ENCODE assay signal across 18 cellular contexts in the genomic region with DNA sequence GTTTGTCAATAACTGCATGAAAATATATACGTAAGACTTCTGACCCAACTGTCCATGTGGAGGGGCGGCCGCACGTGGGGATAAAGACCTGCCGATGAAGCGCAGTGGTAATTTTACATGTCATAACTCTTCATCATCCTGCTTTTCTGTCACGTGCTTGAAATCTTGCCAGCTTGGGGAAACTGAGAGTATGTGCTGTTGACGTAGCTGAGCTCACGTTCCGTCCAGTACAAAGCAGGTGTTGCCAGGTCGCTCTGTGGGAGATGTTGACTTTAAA.
DNase-seq lines count a peak whose midpoint lies in the region; ATAC-seq and TF ChIP-seq lines count a peak whose summit lies in the region.
"Had no signal": no experiment of that assay in that cellular context is flagged by ENCODE, and none has a peak within 500 bp of the region (broad histone marks: within the 10 kb centered on the region; RNA-seq: fewer than 3 reads in every experiment).

No MANE protein-coding gene starts in this region.

- H3K9me3 ChIP-seq in BLaER1 treated with 17β-estradiol and CSF1 and Interleukin-3, amounts not matched to agents 10 nM and 100 nM (replicated peaks in 1 of 11), result peaks cover 5 to 20% (median 11%) of the 10 kb centered on the region in 11 experiments; a peak in 18 of 22 replicates
- H3K9me3 ChIP-seq in RWPE2 (ENCODE audit: severe bottlenecking), result no peaks in the 10 kb centered on the region
- H3K9me3 ChIP-seq: SJCRH30 had no signal

- peaks cover 12% of the 10 kb centered on the region for H3K27me3 Mint-ChIP-seq in nephron progenitor cell (ENCODE audit: low read depth, poor library complexity)
- H3K27me3 Mint-ChIP-seq: T-helper 17 cell had no signal

- H3K27me3 ChIP-seq in BLaER1 treated with 17β-estradiol and CSF1 and Interleukin-3, amounts not matched to agents 10 nM and 100 nM, result peaks cover 6 to 41% (median 30%) of the 10 kb centered on the region in 11 experiments; a peak in 18 of 22 replicates
- H3K27me3 ChIP-seq in RWPE2 (ENCODE audit: insufficient read depth, poor library complexity, severe bottlenecking), result no peaks in the 10 kb centered on the region
- H3K27me3 ChIP-seq: SJCRH30 had no signal

- no peak for ATAC-seq in RWPE2 (ENCODE audit: low read depth)
- ATAC-seq in GM18505 (IDR thresholded peaks at IDR 0.05; ENCODE audit: unreplicated experiment), result no peak
- no peak for ATAC-seq in GM21360 (IDR thresholded peaks at IDR 0.05; ENCODE audit: unreplicated experiment)
- ATAC-seq: T-helper 17 cell had no signal

- TF ChIP-seq CTCF in RWPE2 (IDR thresholded peaks at IDR 0.05; ENCODE audit: poor library complexity, severe bottlenecking) (no peak), nephron progenitor cell (IDR thresholded peaks at IDR 0.05) (no peak)

- H3K4me2 ChIP-seq in BLaER1 treated with 17β-estradiol and CSF1 and Interleukin-3, amounts not matched to agents 10 nM and 100 nM, result peak overlapping the region in 9 of 11 experiments; percentile 58 to 88 (median 79); a peak in 14 of 22 replicates

- H3K27ac Mint-ChIP-seq in nephron progenitor cell, result peak overlapping the region; percentile 27
- H3K27ac Mint-ChIP-seq: T-helper 17 cell had no signal

- peaks cover 43 to 100% (median 98%) of the 10 kb centered on the region in 11 experiments; a peak in 20 of 22 replicates for H4K20me1 ChIP-seq in BLaER1 treated with 17β-estradiol and CSF1 and Interleukin-3, amounts not matched to agents 10 nM and 100 nM

- peaks cover 0 to 30% (median 6%) of the 10 kb centered on the region in 11 experiments; a peak in 12 of 22 replicates for H3K36me3 ChIP-seq in BLaER1 treated with 17β-estradiol and CSF1 and Interleukin-3, amounts not matched to agents 10 nM and 100 nM
- H3K36me3 ChIP-seq in RWPE2 (ENCODE audit: low read depth), result no peaks in the 10 kb centered on the region
- H3K36me3 ChIP-seq: SJCRH30 had no signal

- peak overlapping the region in 1 of 11 experiments; percentile 13; a peak in 1 of 22 replicates for H3K9ac ChIP-seq in BLaER1 treated with 17β-estradiol and CSF1 and Interleukin-3, amounts not matched to agents 10 nM and 100 nM

- peaks cover 8 to 63% (median 52%) of the 10 kb centered on the region in 10 experiments; a peak in 19 of 20 replicates for H3K4me1 ChIP-seq in BLaER1 treated with 17β-estradiol and CSF1 and Interleukin-3, amounts not matched to agents 10 nM and 100 nM
- no peaks in the 10 kb centered on the region for H3K4me1 ChIP-seq in RWPE2 (ENCODE audit: insufficient read depth, poor library complexity, severe bottlenecking)
- H3K4me1 ChIP-seq: SJCRH30 had no signal

- no peak for TF ChIP-seq POLR2A in GM18505 (IDR thresholded peaks at IDR 0.05; ENCODE audit: borderline replicate concordance, extremely low read depth, insufficient read depth, insufficient read length)

- H3K9me3 Mint-ChIP-seq in nephron progenitor cell, result peaks cover 23% of the 10 kb centered on the region

- peaks cover 29% of the 10 kb centered on the region for H3K4me1 Mint-ChIP-seq in nephron progenitor cell

- DNase-seq in NCI-H1417 treated with DMSO at 0.1 percent for 48 hours (lab: John Stamatoyannopoulos, UW), result peak; percentile 56
- DNase-seq in RWPE2 (ENCODE audit: low spot score), result peak; percentile 25
- DNase-seq in nephron progenitor cell, result no peak
- DNase-seq in effector CD8-positive, alpha-beta T cell (lab: John Stamatoyannopoulos, UW), result no peak
- DNase-seq: Calu3, DMS79, H7, IMR-90, Karpas-422, MM.1S, NCI-H1105, NCI-H187, NCI-H2171, SJCRH30 had no signal

- H3K4me3 ChIP-seq in BLaER1 treated with 17β-estradiol and CSF1 and Interleukin-3, amounts not matched to agents 10 nM and 100 nM, result no peak overlapping the region
- no peak overlapping the region for H3K4me3 ChIP-seq in RWPE2 (ENCODE audit: severe bottlenecking)
- H3K4me3 ChIP-seq: SJCRH30 had no signal

- H3K27ac ChIP-seq in BLaER1 treated with 17β-estradiol and CSF1 and Interleukin-3, amounts not matched to agents 10 nM and 100 nM, result no peak overlapping the region
- H3K27ac ChIP-seq in RWPE2 (ENCODE audit: poor library complexity, severe bottlenecking), result no peak overlapping the region
- H3K27ac ChIP-seq: SJCRH30 had no signal

- peaks cover 14% of the 10 kb centered on the region for H3K36me3 Mint-ChIP-seq in nephron progenitor cell (ENCODE audit: low read depth)

- no peak overlapping the region for H3K4me3 Mint-ChIP-seq in nephron progenitor cell
- H3K4me3 Mint-ChIP-seq: T-helper 17 cell had no signal

Comparison
In these comparisons a context has a peak if more than half of its experiments do, and no peak if none do; other contexts are left out.
1. DNase-seq: peak in NCI-H1417 treated with DMSO at 0.1 percent for 48 hours (single experiment) and RWPE2 (single experiment); none in nephron progenitor cell (single experiment) and effector CD8-positive, alpha-beta T cell (single experiment).